In the genomic region with DNA sequence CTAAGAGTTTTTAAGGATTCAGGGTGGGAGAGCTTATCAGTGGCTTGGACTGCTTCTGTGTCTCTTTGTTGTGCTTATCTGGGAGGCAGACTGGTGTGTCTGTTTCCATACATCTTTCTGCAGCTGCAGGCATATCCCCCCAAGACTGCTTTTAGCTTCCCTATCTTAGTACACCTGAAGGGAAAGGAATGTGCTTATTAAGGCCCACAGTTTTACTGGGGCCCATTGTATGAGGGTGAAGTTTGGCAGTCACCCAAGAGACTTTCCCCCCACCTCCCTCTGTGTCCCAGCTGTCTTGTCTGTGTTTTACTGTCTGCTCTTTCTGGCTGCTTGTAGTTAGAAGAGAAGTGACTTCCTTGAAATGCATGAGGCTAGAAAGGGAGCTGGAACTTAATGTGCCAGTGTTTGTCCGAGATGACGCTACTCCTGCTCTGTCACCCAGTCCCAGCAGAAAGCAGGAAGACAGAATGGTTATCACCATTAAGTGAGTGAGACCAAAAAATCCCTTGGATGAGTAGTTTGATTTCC, we compare ENCODE assay signal across 1 cellular context.
TF ChIP-seq lines count a peak whose summit lies in the region.

No MANE protein-coding gene starts in this region.

TF ChIP-seq in HepG2, 621 proteins besides CTCF, POLR2A, EP300 and RAD21:
- 0 out of 2 replicates have a peak, but pooled peaks have one; percentile 2 for TF ChIP-seq ZNF850 (CRISPR knock-in tag; conservative IDR thresholded peaks at IDR 0.05)
